Comparison of ENCODE assay signal across 1 cellular context in the genomic region with DNA sequence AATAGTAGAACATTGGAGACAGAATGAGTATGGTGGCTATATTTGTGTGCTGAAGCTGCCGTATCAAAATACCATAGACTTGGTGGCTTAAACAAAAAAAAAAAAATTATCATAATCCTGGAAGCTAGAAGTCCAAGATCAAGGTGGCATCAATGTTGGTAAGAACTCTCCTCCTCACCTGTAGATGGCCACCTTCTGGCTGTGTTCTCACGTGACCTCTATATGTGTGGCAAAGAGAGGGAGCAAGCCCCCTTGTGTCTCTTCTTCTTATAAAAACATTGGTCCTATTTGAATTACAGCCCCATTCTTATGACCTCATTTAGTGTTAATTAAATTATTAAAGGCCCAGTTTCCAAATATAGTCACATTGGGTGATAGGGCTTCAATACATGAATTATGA.
TF ChIP-seq lines count a peak whose summit lies in the region.

No MANE protein-coding gene starts in this region.

TF ChIP-seq in H1, 55 proteins besides CTCF, POLR2A, EP300 and RAD21 (continued from another document):
- TF ChIP-seq JUND (IDR thresholded peaks at IDR 0.05; ENCODE audit: low read length) (no peak), POU5F1 (IDR thresholded peaks at IDR 0.05; ENCODE audit: low read depth, low read length) (no peak), EZH2 (IDR thresholded peaks at IDR 0.05; ENCODE audit: low read depth, low read length, severe bottlenecking) (no peak), HDAC6 (IDR thresholded peaks at IDR 0.05; ENCODE audit: low read depth, low read length) (no peak), CHD2 (IDR thresholded peaks at IDR 0.05; ENCODE audit: low read length) (no peak), BCL11A (IDR thresholded peaks at IDR 0.05; ENCODE audit: low read depth in 2 of 2, low read length in 2 of 2) (no peak), MAFK (IDR thresholded peaks at IDR 0.05; ENCODE audit: low read depth, low read length) (no peak), FOSL1 (IDR thresholded peaks at IDR 0.05; ENCODE audit: insufficient read depth, low read depth, low read length) (no peak), NANOG (IDR thresholded peaks at IDR 0.05; ENCODE audit: insufficient read depth, low read depth, low read length, poor library complexity, severe bottlenecking) (no peak), CBX5 (IDR thresholded peaks at IDR 0.05; ENCODE audit: low read depth, low read length) (no peak)
- TF ChIP-seq, protein P1, sequence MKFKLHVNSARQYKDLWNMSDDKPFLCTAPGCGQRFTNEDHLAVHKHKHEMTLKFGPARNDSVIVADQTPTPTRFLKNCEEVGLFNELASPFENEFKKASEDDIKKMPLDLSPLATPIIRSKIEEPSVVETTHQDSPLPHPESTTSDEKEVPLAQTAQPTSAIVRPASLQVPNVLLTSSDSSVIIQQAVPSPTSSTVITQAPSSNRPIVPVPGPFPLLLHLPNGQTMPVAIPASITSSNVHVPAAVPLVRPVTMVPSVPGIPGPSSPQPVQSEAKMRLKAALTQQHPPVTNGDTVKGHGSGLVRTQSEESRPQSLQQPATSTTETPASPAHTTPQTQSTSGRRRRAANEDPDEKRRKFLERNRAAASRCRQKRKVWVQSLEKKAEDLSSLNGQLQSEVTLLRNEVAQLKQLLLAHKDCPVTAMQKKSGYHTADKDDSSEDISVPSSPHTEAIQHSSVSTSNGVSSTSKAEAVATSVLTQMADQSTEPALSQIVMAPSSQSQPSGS (IDR thresholded peaks at IDR 0.05; ENCODE audit: low read length): no peak
